Comparison of ENCODE assay signal across 8 cellular contexts in the genomic region with DNA sequence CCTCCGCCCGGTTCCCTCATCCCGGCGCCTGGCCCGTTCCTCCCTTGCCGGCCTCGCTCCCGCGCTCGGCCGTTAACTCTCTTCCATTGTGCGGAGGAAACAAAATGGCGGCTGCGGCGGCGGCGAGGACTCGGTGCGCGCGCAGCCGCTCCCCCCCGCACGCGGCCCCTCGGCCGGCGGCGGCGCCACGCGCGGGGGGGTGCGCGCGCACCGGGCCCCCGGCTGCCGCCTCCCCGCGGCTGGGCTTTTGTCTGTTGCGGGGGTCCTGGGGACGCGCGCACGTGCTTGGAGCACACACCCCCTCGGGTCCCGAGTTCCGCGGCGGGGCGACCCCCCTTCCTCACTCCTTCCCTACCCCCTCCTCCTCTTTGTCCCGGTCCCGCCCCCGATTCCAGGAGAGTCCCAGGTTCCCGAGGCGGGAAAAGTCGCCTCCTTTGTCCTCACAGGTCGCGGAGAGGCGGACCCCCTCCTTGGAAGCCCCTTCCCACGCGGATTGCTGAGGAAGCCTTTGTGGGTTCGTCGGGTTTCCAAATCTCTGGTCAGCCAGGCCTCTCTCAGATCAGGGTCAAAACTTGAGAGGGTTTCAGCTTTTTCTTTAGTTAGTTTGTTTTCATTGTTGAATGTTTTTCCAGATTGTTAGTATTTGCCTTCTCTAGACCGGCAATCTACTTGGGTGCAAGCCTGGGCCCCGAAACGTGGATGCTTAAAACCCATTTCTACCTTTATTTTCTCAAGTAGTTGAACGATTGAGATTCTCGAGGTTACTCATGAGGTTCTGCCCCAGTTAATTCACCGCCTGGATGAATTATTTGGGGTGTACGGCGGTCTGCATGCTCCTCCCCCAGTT. TPM values are rescaled to one million over a fixed set of nuclear protein-coding genes. Genes with fewer than 3 reads are reported as not detected.
DNase-seq lines count a peak whose midpoint lies in the region; ATAC-seq and TF ChIP-seq lines count a peak whose summit lies in the region.

No MANE protein-coding gene starts in this region.

- H3K4me3 ChIP-seq in fibroblast of mammary gland (ENCODE audit: control insufficient read depth, low read depth, low read length) (peak overlapping the region; percentile 78), testis (peak overlapping the region; percentile 98 to 100)

- H3K27me3 ChIP-seq in testis = no peaks in the 10 kb centered on the region

- H3K4me1 ChIP-seq in testis = peaks cover 28% of the 10 kb centered on the region

- peak; percentile 65 for DNase-seq in NCI-H2029 (lab: John Stamatoyannopoulos, UW)
- DNase-seq in NCI-H2029 treated with DMSO at 0.1 percent for 48 hours (lab: John Stamatoyannopoulos, UW) = no peak
- peak; percentile 8 for DNase-seq in NCI-H748 treated with DMSO at 0.1 percent for 48 hours (lab: John Stamatoyannopoulos, UW)
- DNase-seq in activated T-cell treated with anti-CD3 and anti-CD28 coated beads, Interleukin-2, amount 50 U/mL, for 48 hours = peak; percentile 28 to 52
- DNase-seq in fibroblast of mammary gland (ENCODE audit: low read depth) = no peak
- DNase-seq in natural killer cell treated with Interleukin-12 subunit alpha and Interleukin-12 subunit beta and Interleukin-15 and Interleukin-18, amount 100 ng/mL, for 72 hours (ENCODE audit: low spot score) = peak; percentile 69
- DNase-seq in testis = peak; percentile 62

- peak; percentile 20 for ATAC-seq in HG03066 (IDR thresholded peaks at IDR 0.05; ENCODE audit: low read depth, unreplicated experiment)
- peak; percentile 24 to 46 for ATAC-seq in natural killer cell treated with Interleukin-12 subunit alpha and Interleukin-12 subunit beta and Interleukin-15 and Interleukin-18, amount 100 ng/mL, for 72 hours

- no peak for TF ChIP-seq CTCF in fibroblast of mammary gland (conservative IDR thresholded peaks at IDR 0.05; ENCODE audit: control insufficient read depth, insufficient read depth, low read depth, low read length)
- no peak for TF ChIP-seq CTCF in testis (IDR thresholded peaks at IDR 0.05)

- peaks cover 17% of the 10 kb centered on the region for H3K36me3 Mint-ChIP-seq in natural killer cell treated with Interleukin-12 subunit alpha and Interleukin-12 subunit beta and Interleukin-15 and Interleukin-18, amount 100 ng/mL, for 72 hours

- no peaks in the 10 kb centered on the region for H3K36me3 ChIP-seq in testis (ENCODE audit: low read depth, missing control alignments)

- no peaks in the 10 kb centered on the region for H3K9me3 Mint-ChIP-seq in natural killer cell treated with Interleukin-12 subunit alpha and Interleukin-12 subunit beta and Interleukin-15 and Interleukin-18, amount 100 ng/mL, for 72 hours

- peaks cover 23 to 32% of the 10 kb centered on the region in 2 donors for H3K4me1 Mint-ChIP-seq in natural killer cell treated with Interleukin-12 subunit alpha and Interleukin-12 subunit beta and Interleukin-15 and Interleukin-18, amount 100 ng/mL, for 72 hours (ENCODE audit: low read depth in 2 of 2)

- H3K9me3 ChIP-seq in testis = no peaks in the 10 kb centered on the region

- WGBS in testis, 2 donors = 0 to 1% methylated on average over 14 to 46 of the region's 73 CpGs

- peak overlapping the region; percentile 100 for H3K27ac ChIP-seq in testis

- intact Hi-C loops in testis (cut with DNase I; ENCODE audit: low total_unique reads) = no loop called here

- H3K27me3 Mint-ChIP-seq in natural killer cell treated with Interleukin-12 subunit alpha and Interleukin-12 subunit beta and Interleukin-15 and Interleukin-18, amount 100 ng/mL, for 72 hours = no peaks in the 10 kb centered on the region

- peak overlapping the region; percentile 93 for H3K4me3 Mint-ChIP-seq in natural killer cell treated with Interleukin-12 subunit alpha and Interleukin-12 subunit beta and Interleukin-15 and Interleukin-18, amount 100 ng/mL, for 72 hours

- TF ChIP-seq POLR2A in testis (IDR thresholded peaks at IDR 0.05) = no peak

- H3K27ac Mint-ChIP-seq in natural killer cell treated with Interleukin-12 subunit alpha and Interleukin-12 subunit beta and Interleukin-15 and Interleukin-18, amount 100 ng/mL, for 72 hours = peak overlapping the region; percentile 92 to 98

RNA-seq across cellular contexts. Expression of a gene that starts 0.7 kb away (rescaled TPM):
- 100 to 1,000 TPM; 298 to 579 TPM for total RNA-seq in natural killer cell treated with Interleukin-12 subunit alpha and Interleukin-12 subunit beta and Interleukin-15 and Interleukin-18, amount 100 ng/mL, for 72 hours
- total RNA-seq in testis = 100 to 1,000 TPM; 246 to 253 TPM
- polyA plus RNA-seq in testis (ENCODE audit: insufficient read depth, low read depth, low replicate concordance) = 263 TPM

RNA-seq across cellular contexts. Expression of a gene that starts 29.5 kb away (rescaled TPM):
- 10 to 100 TPM; 63.9 to 67.9 TPM for total RNA-seq in natural killer cell treated with Interleukin-12 subunit alpha and Interleukin-12 subunit beta and Interleukin-15 and Interleukin-18, amount 100 ng/mL, for 72 hours
- total RNA-seq in testis = 100 to 1,000 TPM; 360 to 463 TPM
- 268 TPM for polyA plus RNA-seq in testis (ENCODE audit: insufficient read depth, low read depth, low replicate concordance)

RNA-seq across cellular contexts. Expression of a gene that starts 46.4 kb away (rescaled TPM):
- 100 to 1,000 TPM in 1 of 2 donors, 10 to 100 TPM in 1; 32.0 to 110 TPM for total RNA-seq in natural killer cell treated with Interleukin-12 subunit alpha and Interleukin-12 subunit beta and Interleukin-15 and Interleukin-18, amount 100 ng/mL, for 72 hours
- 10 to 100 TPM; 44.3 to 44.6 TPM for total RNA-seq in testis
- 27.8 TPM for polyA plus RNA-seq in testis (ENCODE audit: insufficient read depth, low read depth, low replicate concordance)

Comparison
In these comparisons a context has a peak if more than half of its experiments do, and no peak if none do; other contexts are left out.
1. DNase-seq: peak in NCI-H2029 (single experiment), NCI-H748 treated with DMSO at 0.1 percent for 48 hours (single experiment), activated T-cell treated with anti-CD3 and anti-CD28 coated beads, Interleukin-2, amount 50 U/mL, for 48 hours (2 of 2), natural killer cell treated with Interleukin-12 subunit alpha and Interleukin-12 subunit beta and Interleukin-15 and Interleukin-18, amount 100 ng/mL, for 72 hours (single experiment) and testis (single experiment); none in NCI-H2029 treated with DMSO at 0.1 percent for 48 hours (single experiment) and fibroblast of mammary gland (single experiment).
2. RNA of a gene that starts 29.5 kb away (total RNA-seq): 360 to 463 TPM in testis; 63.9 to 67.9 TPM in natural killer cell treated with Interleukin-12 subunit alpha and Interleukin-12 subunit beta and Interleukin-15 and Interleukin-18, amount 100 ng/mL, for 72 hours; every median in the first group is over 4 times any median in the second.